1 cellular context compared by ENCODE assay signal in genomic region chr17:73126716-73127473, GRCh38.
TF ChIP-seq lines count a peak whose summit lies in the region.

No MANE protein-coding gene starts in this region.

TF ChIP-seq in HepG2, 621 proteins besides CTCF, POLR2A, EP300 and RAD21:
- no peak for TF ChIP-seq NKX3-1 (CRISPR knock-in tag; IDR thresholded peaks at IDR 0.05)
- TF ChIP-seq MAFF (IDR thresholded peaks at IDR 0.05; ENCODE audit: low read depth, low read length): peak; percentile 51
- TF ChIP-seq MAFK (conservative IDR thresholded peaks at IDR 0.05 in 1 of 2, IDR thresholded peaks at IDR 0.05 in 1 of 2; ENCODE audit: low read length in 2 of 2): peak; percentile 58 to 73
- TF ChIP-seq, protein P1, sequence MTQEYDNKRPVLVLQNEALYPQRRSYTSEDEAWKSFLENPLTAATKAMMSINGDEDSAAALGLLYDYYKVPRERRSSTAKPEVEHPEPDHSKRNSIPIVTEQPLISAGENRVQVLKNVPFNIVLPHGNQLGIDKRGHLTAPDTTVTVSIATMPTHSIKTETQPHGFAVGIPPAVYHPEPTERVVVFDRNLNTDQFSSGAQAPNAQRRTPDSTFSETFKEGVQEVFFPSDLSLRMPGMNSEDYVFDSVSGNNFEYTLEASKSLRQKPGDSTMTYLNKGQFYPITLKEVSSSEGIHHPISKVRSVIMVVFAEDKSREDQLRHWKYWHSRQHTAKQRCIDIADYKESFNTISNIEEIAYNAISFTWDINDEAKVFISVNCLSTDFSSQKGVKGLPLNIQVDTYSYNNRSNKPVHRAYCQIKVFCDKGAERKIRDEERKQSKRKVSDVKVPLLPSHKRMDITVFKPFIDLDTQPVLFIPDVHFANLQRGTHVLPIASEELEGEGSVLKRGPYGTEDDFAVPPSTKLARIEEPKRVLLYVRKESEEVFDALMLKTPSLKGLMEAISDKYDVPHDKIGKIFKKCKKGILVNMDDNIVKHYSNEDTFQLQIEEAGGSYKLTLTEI (CRISPR knock-in tag; conservative IDR thresholded peaks at IDR 0.05): no peak
- TF ChIP-seq MBD4 (IDR thresholded peaks at IDR 0.05; ENCODE audit: borderline replicate concordance, low read length): no peak
- peak; percentile 37 for TF ChIP-seq FOSL2 (CRISPR knock-in tag; IDR thresholded peaks at IDR 0.05)
- TF ChIP-seq ZNF337 (CRISPR knock-in tag; IDR thresholded peaks at IDR 0.05; ENCODE audit: borderline replicate concordance, low read depth): no peak
- TF ChIP-seq NFE2L2 (IDR thresholded peaks at IDR 0.05; ENCODE audit: low read length): peak; percentile 69; the same call in 1 of the 2 replicates
- TF ChIP-seq ATF7 (IDR thresholded peaks at IDR 0.05): no peak
- TF ChIP-seq ATF7 (CRISPR knock-in tag; IDR thresholded peaks at IDR 0.05): no peak
- TF ChIP-seq ZNF879 (CRISPR knock-in tag; IDR thresholded peaks at IDR 0.05): no peak
- no peak for TF ChIP-seq KLF15 (CRISPR knock-in tag; IDR thresholded peaks at IDR 0.05; ENCODE audit: borderline replicate concordance)
- TF ChIP-seq THYN1 (CRISPR knock-in tag; IDR thresholded peaks at IDR 0.05; ENCODE audit: borderline replicate concordance, low read depth): no peak
